In genomic region chr16:50697881-50698767, GRCh38 we compare ENCODE assay signal across 9 cellular contexts. TPM values are rescaled to one million over a fixed set of nuclear protein-coding genes. Genes with fewer than 3 reads are reported as not detected.
DNase-seq lines count a peak whose midpoint lies in the region; ATAC-seq and TF ChIP-seq lines count a peak whose summit lies in the region.
"Had no signal": no experiment of that assay in that cellular context is flagged by ENCODE, and none has a peak within 500 bp of the region (broad histone marks: within the 10 kb centered on the region; RNA-seq: fewer than 3 reads in every experiment).

No MANE protein-coding gene starts in this region.

- H3K9me3 Mint-ChIP-seq in brain, result peaks cover 0 to 1% (median 0%) of the 10 kb centered on the region in 5 experiments

- H3K36me3 ChIP-seq in subcutaneous abdominal adipose tissue (ENCODE audit: control insufficient read depth in 5 of 5, insufficient read depth in 5 of 5, low read length in 5 of 5), result no peaks in the 10 kb centered on the region

- ATAC-seq in GM21447 (IDR thresholded peaks at IDR 0.05; ENCODE audit: unreplicated experiment), result peak; percentile 49

- peak overlapping the region in 1 of 5 experiments; percentile 34 for H3K4me3 Mint-ChIP-seq in brain

- H3K4me1 ChIP-seq in subcutaneous abdominal adipose tissue (ENCODE audit: control insufficient read depth in 5 of 5, insufficient read depth in 5 of 5, low read length in 5 of 5), result peaks cover 18 to 58% (median 46%) of the 10 kb centered on the region in 5 donors

- peak overlapping the region in 3 of 5 donors; percentile 32 to 74 (median 66) for H3K9ac ChIP-seq in subcutaneous abdominal adipose tissue (ENCODE audit: low read length in 5 of 5)

- TF ChIP-seq CTCF in brain (conservative IDR thresholded peaks at IDR 0.05), result no peak

- peak overlapping the region in 4 of 5 experiments; percentile 1 to 56 (median 36) for H3K27ac Mint-ChIP-seq in brain

- peaks cover 0 to 2% (median 0%) of the 10 kb centered on the region in 5 donors for H3K27me3 ChIP-seq in subcutaneous abdominal adipose tissue (ENCODE audit: control insufficient read depth in 5 of 5, insufficient read depth in 4 of 5, low read length in 5 of 5)

- peaks cover 17% of the 10 kb centered on the region for H3K27me3 Mint-ChIP-seq in brain

- H3K36me3 Mint-ChIP-seq in brain, result no peaks in the 10 kb centered on the region

- peaks cover 0 to 2% (median 0%) of the 10 kb centered on the region in 5 donors for H3K9me3 ChIP-seq in subcutaneous abdominal adipose tissue (ENCODE audit: control insufficient read depth in 5 of 5, low read length in 5 of 5)

- H3K27ac ChIP-seq in subcutaneous abdominal adipose tissue (ENCODE audit: low read depth, low read length), result peak overlapping the region; percentile 63

- DNase-seq in DMS53 treated with DMSO at 0.1 percent for 48 hours (lab: John Stamatoyannopoulos, UW; ENCODE audit: unreplicated experiment), result peak; percentile 16
- DNase-seq in MV-4-11 (lab: John Stamatoyannopoulos, UW), result peak; percentile 8
- DNase-seq in lung microvascular endothelial cell (ENCODE audit: low read depth in 2 of 2), result peak; percentile 80 to 82
- DNase-seq in NCI-H1417 (lab: John Stamatoyannopoulos, UW), result no peak
- DNase-seq in HPDE6-E6E7 (ENCODE audit: extremely low spot score), result no peak

- H3K4me1 Mint-ChIP-seq in brain, result peaks cover 36% of the 10 kb centered on the region

- H3K4me3 ChIP-seq in subcutaneous abdominal adipose tissue (ENCODE audit: low read depth in 1 of 5, low read length in 5 of 5), result peak overlapping the region; percentile 36 to 75 (median 62)

RNA-seq across cellular contexts. Expression of gene NOD2, which starts 4.7 kb away (rescaled TPM):
- not detected for polyA plus RNA-seq in brain (ENCODE audit: insufficient read depth, low read depth, low replicate concordance)
- 0.60 and 0.65 TPM in 2 replicates for total RNA-seq in lung microvascular endothelial cell

RNA-seq across cellular contexts. Expression of gene SNX20, which starts 17.0 kb away (rescaled TPM):
- polyA plus RNA-seq in brain (ENCODE audit: insufficient read depth, low read depth, low replicate concordance), result 0.14 TPM
- under 0.01 and 0.20 TPM in 2 replicates for total RNA-seq in lung microvascular endothelial cell
- total RNA-seq: kidney epithelial cell had no signal

RNA-seq across cellular contexts. Expression of gene CYLD, which starts 43.8 kb away (rescaled TPM):
- 10.3 TPM for polyA plus RNA-seq in brain (ENCODE audit: insufficient read depth, low read depth, low replicate concordance)
- total RNA-seq in lung microvascular endothelial cell, result 22.0 and 32.1 TPM in 2 replicates

Comparison
In these comparisons a context has a peak if more than half of its experiments do, and no peak if none do; other contexts are left out.
1. DNase-seq: peak in DMS53 treated with DMSO at 0.1 percent for 48 hours (single experiment), MV-4-11 (single experiment) and lung microvascular endothelial cell (2 of 2); none in NCI-H1417 (0 of 3) and HPDE6-E6E7 (single experiment).